In the genomic region with DNA sequence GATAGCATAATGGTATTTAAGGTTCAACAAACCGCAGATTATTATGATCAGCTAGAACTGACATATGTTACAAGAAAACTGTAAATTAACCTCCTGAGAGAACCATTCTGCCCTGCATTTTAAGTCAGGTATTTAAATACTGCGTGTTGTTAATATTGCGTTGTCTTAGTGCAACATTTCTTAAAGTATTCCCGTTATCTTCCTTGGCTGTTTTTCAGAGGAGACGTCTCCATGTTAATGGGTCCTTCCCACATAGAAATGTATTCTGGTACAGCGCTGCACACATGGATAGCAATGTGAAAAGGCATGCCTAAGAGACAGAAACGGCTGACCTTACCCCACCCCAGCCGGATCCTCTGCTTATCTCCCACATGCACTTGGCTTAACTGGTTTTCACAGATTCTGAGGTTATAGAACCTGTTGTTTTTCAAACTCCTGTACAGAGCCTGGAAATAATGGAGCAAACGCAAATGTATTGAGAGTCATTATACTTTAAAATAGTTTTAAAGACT, we compare ENCODE assay signal across 1 cellular context.
A peak's percentile ranks its signal among the peaks of the same experiment; 100 is the strongest.
TF ChIP-seq lines count a peak whose summit lies in the region.

No MANE protein-coding gene starts in this region.

TF ChIP-seq in K562, 482 proteins besides CTCF, POLR2A, EP300 and RAD21 (continued from another document and continues in another):
- TF ChIP-seq CREBBP (IDR thresholded peaks at IDR 0.05; ENCODE audit: low read depth, low read length) (no peak), PCBP2 (IDR thresholded peaks at IDR 0.05; ENCODE audit: low read depth, low read length, poor library complexity, severe bottlenecking) (no peak), FOXK2 (conservative IDR thresholded peaks at IDR 0.05 in 1 of 2, IDR thresholded peaks at IDR 0.05 in 1 of 2; ENCODE audit: low read depth in 2 of 2) (peak; percentile 46 to 76; a peak in 3 of 4 replicates), TAF9B (IDR thresholded peaks at IDR 0.05; ENCODE audit: partially characterized antibody) (no peak), E2F8 (IDR thresholded peaks at IDR 0.05; ENCODE audit: low read depth, partially characterized antibody) (peak; percentile 64), FOXK1 (CRISPR knock-in tag; IDR thresholded peaks at IDR 0.05; ENCODE audit: borderline replicate concordance) (no peak), SNRNP70 (optimal IDR thresholded peaks at IDR 0.05; ENCODE audit: low read depth, low read length) (no peak), ILK (tag; IDR thresholded peaks at IDR 0.05; ENCODE audit: borderline replicate concordance, low read depth) (no peak), KAT8 (IDR thresholded peaks at IDR 0.05; ENCODE audit: low read depth) (no peak), ZNF408 (CRISPR knock-in tag; IDR thresholded peaks at IDR 0.05; ENCODE audit: low read depth) (no peak), MAFG (tag; conservative IDR thresholded peaks at IDR 0.05) (no peak), ZNF512 (tag; IDR thresholded peaks at IDR 0.05) (no peak), YY1 (IDR thresholded peaks at IDR 0.05; ENCODE audit: borderline replicate concordance in 1 of 3, control insufficient read depth in 1 of 3, extremely low read depth in 1 of 3, insufficient read depth in 3 of 3, insufficient read length in 1 of 3, insufficient replicate concordance in 2 of 3, low read depth in 1 of 3, low read length in 2 of 3) (no peak), HIVEP1 (CRISPR knock-in tag; IDR thresholded peaks at IDR 0.05) (no peak), RBFOX2 (IDR thresholded peaks at IDR 0.05; ENCODE audit: low read depth, low read length) (no peak), PTRF (tag; IDR thresholded peaks at IDR 0.05) (no peak), MYNN (IDR thresholded peaks at IDR 0.05) (peak; percentile 72), MYNN (CRISPR knock-in tag; IDR thresholded peaks at IDR 0.05) (no peak), HLTF (IDR thresholded peaks at IDR 0.05) (no peak), GABPB1 (CRISPR knock-in tag; IDR thresholded peaks at IDR 0.05) (no peak), MXI1 (IDR thresholded peaks at IDR 0.05; ENCODE audit: low read depth, low read length) (peak; percentile 47; the same call in 1 of the 2 replicates), HNRNPH1 (optimal IDR thresholded peaks at IDR 0.05; ENCODE audit: low read depth, low read length) (no peak), MTA3 (IDR thresholded peaks at IDR 0.05; ENCODE audit: borderline replicate concordance) (peak; percentile 88), NCOR1 (IDR thresholded peaks at IDR 0.05) (peak; percentile 98), POLR2AphosphoS5 (IDR thresholded peaks at IDR 0.05; ENCODE audit: control insufficient read depth, insufficient read depth, low read depth, low read length) (peak; percentile 97), PHF21A (IDR thresholded peaks at IDR 0.05; ENCODE audit: borderline replicate concordance, low read depth) (no peak), ZNF143 (CRISPR knock-in tag; IDR thresholded peaks at IDR 0.05) (no peak), POLR3G (IDR thresholded peaks at IDR 0.05; ENCODE audit: extremely low read depth, insufficient read length, insufficient replicate concordance) (no peak), GABPB2 (CRISPR knock-in tag; conservative IDR thresholded peaks at IDR 0.05) (no peak), ZNF644 (tag; IDR thresholded peaks at IDR 0.05; ENCODE audit: low read depth) (peak; percentile 31; the same call in 1 of the 2 replicates), KHSRP (IDR thresholded peaks at IDR 0.05) (peak; percentile 53; the same call in 1 of the 2 replicates), ZNF764 (CRISPR knock-in tag; IDR thresholded peaks at IDR 0.05; ENCODE audit: low read depth) (no peak), KDM2B (CRISPR knock-in tag; IDR thresholded peaks at IDR 0.05) (no peak), NR3C1 (CRISPR knock-in tag; IDR thresholded peaks at IDR 0.05) (no peak), GTF2A2 (tag; IDR thresholded peaks at IDR 0.05) (no peak), POLR2AphosphoS2 (IDR thresholded peaks at IDR 0.05; ENCODE audit: low read length) (no peak), DACH1 (IDR thresholded peaks at IDR 0.05; ENCODE audit: partially characterized antibody) (peak; percentile 69), STAG1 (CRISPR knock-in tag; IDR thresholded peaks at IDR 0.05; ENCODE audit: borderline replicate concordance) (no peak), HNRNPUL1 (IDR thresholded peaks at IDR 0.05; ENCODE audit: low read length) (no peak), PPARD (CRISPR knock-in tag; IDR thresholded peaks at IDR 0.05) (no peak), MLX (CRISPR knock-in tag; conservative IDR thresholded peaks at IDR 0.05) (no peak), SREBF2 (CRISPR knock-in tag; IDR thresholded peaks at IDR 0.05) (no peak), ZNF146 (CRISPR knock-in tag; IDR thresholded peaks at IDR 0.05; ENCODE audit: unreplicated experiment) (no peak), AFF4 (CRISPR knock-in tag; IDR thresholded peaks at IDR 0.05) (no peak), HNRNPK (IDR thresholded peaks at IDR 0.05; ENCODE audit: low read depth, low read length, poor library complexity, severe bottlenecking) (no peak), ZNF3 (CRISPR knock-in tag; IDR thresholded peaks at IDR 0.05) (no peak), ZNF263 (CRISPR knock-in tag; IDR thresholded peaks at IDR 0.05; ENCODE audit: borderline replicate concordance) (no peak; the same call in 1 of the 2 replicates)
- TF ChIP-seq, protein P1, sequence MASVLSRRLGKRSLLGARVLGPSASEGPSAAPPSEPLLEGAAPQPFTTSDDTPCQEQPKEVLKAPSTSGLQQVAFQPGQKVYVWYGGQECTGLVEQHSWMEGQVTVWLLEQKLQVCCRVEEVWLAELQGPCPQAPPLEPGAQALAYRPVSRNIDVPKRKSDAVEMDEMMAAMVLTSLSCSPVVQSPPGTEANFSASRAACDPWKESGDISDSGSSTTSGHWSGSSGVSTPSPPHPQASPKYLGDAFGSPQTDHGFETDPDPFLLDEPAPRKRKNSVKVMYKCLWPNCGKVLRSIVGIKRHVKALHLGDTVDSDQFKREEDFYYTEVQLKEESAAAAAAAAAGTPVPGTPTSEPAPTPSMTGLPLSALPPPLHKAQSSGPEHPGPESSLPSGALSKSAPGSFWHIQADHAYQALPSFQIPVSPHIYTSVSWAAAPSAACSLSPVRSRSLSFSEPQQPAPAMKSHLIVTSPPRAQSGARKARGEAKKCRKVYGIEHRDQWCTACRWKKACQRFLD (CRISPR knock-in tag; IDR thresholded peaks at IDR 0.05) = peak; percentile 96
- TF ChIP-seq, protein P2, sequence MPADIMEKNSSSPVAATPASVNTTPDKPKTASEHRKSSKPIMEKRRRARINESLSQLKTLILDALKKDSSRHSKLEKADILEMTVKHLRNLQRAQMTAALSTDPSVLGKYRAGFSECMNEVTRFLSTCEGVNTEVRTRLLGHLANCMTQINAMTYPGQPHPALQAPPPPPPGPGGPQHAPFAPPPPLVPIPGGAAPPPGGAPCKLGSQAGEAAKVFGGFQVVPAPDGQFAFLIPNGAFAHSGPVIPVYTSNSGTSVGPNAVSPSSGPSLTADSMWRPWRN (IDR thresholded peaks at IDR 0.05; ENCODE audit: low read depth) = peak; percentile 84
- TF ChIP-seq, protein P3, sequence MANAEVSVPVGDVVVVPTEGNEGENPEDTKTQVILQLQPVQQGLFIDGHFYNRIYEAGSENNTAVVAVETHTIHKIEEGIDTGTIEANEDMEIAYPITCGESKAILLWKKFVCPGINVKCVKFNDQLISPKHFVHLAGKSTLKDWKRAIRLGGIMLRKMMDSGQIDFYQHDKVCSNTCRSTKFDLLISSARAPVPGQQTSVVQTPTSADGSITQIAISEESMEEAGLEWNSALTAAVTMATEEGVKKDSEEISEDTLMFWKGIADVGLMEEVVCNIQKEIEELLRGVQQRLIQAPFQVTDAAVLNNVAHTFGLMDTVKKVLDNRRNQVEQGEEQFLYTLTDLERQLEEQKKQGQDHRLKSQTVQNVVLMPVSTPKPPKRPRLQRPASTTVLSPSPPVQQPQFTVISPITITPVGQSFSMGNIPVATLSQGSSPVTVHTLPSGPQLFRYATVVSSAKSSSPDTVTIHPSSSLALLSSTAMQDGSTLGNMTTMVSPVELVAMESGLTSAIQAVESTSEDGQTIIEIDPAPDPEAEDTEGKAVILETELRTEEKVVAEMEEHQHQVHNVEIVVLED (CRISPR knock-in tag; IDR thresholded peaks at IDR 0.05) = no peak
- TF ChIP-seq, protein P4, sequence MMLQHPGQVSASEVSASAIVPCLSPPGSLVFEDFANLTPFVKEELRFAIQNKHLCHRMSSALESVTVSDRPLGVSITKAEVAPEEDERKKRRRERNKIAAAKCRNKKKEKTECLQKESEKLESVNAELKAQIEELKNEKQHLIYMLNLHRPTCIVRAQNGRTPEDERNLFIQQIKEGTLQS (IDR thresholded peaks at IDR 0.05) = no peak; the same call in 1 of the 2 replicates
- TF ChIP-seq, protein P4 (CRISPR knock-in tag; conservative IDR thresholded peaks at IDR 0.05) = peak; percentile 61; the same call in 1 of the 2 replicates
- TF ChIP-seq, protein P5, sequence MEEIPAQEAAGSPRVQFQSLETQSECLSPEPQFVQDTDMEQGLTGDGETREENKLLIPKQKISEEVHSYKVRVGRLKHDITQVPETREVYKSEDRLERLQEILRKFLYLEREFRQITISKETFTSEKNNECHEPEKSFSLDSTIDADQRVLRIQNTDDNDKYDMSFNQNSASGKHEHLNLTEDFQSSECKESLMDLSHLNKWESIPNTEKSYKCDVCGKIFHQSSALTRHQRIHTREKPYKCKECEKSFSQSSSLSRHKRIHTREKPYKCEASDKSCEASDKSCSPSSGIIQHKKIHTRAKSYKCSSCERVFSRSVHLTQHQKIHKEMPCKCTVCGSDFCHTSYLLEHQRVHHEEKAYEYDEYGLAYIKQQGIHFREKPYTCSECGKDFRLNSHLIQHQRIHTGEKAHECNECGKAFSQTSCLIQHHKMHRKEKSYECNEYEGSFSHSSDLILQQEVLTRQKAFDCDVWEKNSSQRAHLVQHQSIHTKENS (CRISPR knock-in tag; IDR thresholded peaks at IDR 0.05) = no peak
